Comparison of ENCODE assay signal across 8 cellular contexts in genomic region chr9:121268598-121269029, GRCh38. TPM values are rescaled to one million over a fixed set of nuclear protein-coding genes. Genes with fewer than 3 reads are reported as not detected.
DNase-seq lines count a peak whose midpoint lies in the region; FAIRE-seq and TF ChIP-seq lines count a peak whose summit lies in the region.

No MANE protein-coding gene starts in this region.

- H2AFZ ChIP-seq in astrocyte (ENCODE audit: low read depth, low read length): peak overlapping the region; percentile 57

- H3K27ac ChIP-seq in HUES6 (ENCODE audit: low read depth, low read length): no peak overlapping the region
- peak overlapping the region; percentile 74 for H3K27ac ChIP-seq in astrocyte (ENCODE audit: low read depth, low read length)

- H3K4me2 ChIP-seq in astrocyte (ENCODE audit: low read length): peak overlapping the region; percentile 93

- H3K27me3 Mint-ChIP-seq in T-helper 1 cell treated with Interleukin-12 subunit alpha and Interleukin-12 subunit beta and Interleukin-4 antibody, amounts not matched to agents 30 μg/mL and 1 μg/mL, for 36 hours (ENCODE audit: low read depth): peaks cover 52% of the 10 kb centered on the region
- H3K27me3 Mint-ChIP-seq in astrocyte (ENCODE audit: low read depth, unreplicated experiment): peaks cover 16% of the 10 kb centered on the region

- H3K4me1 Mint-ChIP-seq in T-helper 1 cell treated with Interleukin-12 subunit alpha and Interleukin-12 subunit beta and Interleukin-4 antibody, amounts not matched to agents 30 μg/mL and 1 μg/mL, for 36 hours (ENCODE audit: low read depth): peaks cover 12% of the 10 kb centered on the region
- peaks cover 43% of the 10 kb centered on the region for H3K4me1 Mint-ChIP-seq in astrocyte (ENCODE audit: low read depth, unreplicated experiment)

- H3K9me3 ChIP-seq in HUES6 (ENCODE audit: control insufficient read depth, insufficient read depth, low read depth, low read length): no peaks in the 10 kb centered on the region
- H3K9me3 ChIP-seq in astrocyte (ENCODE audit: insufficient read depth, low read depth, low read length): no peaks in the 10 kb centered on the region

- H3K36me3 Mint-ChIP-seq in T-helper 1 cell treated with Interleukin-12 subunit alpha and Interleukin-12 subunit beta and Interleukin-4 antibody, amounts not matched to agents 30 μg/mL and 1 μg/mL, for 36 hours (ENCODE audit: low read depth): no peaks in the 10 kb centered on the region
- no peaks in the 10 kb centered on the region for H3K36me3 Mint-ChIP-seq in astrocyte (ENCODE audit: low read depth, unreplicated experiment)

- DNase-seq in T-helper 1 cell (no peak), astrocyte (ENCODE audit: low read depth) (no peak), kidney epithelial cell (ENCODE audit: low read depth) (no peak), superior temporal gyrus (ENCODE audit: extremely low spot score) (peak; percentile 47), GOT3 (lab: John Stamatoyannopoulos, UW) (no peak), NCI-H2227 treated with DMSO at 0.1 percent for 48 hours (lab: John Stamatoyannopoulos, UW) (no peak)

- peaks cover 31% of the 10 kb centered on the region for H3K4me1 ChIP-seq in HUES6 (ENCODE audit: control insufficient read depth, insufficient read depth, low read length)
- H3K4me1 ChIP-seq in astrocyte (ENCODE audit: insufficient read depth, low read length): peaks cover 52% of the 10 kb centered on the region

- H3K9me3 Mint-ChIP-seq in T-helper 1 cell treated with Interleukin-12 subunit alpha and Interleukin-12 subunit beta and Interleukin-4 antibody, amounts not matched to agents 30 μg/mL and 1 μg/mL, for 36 hours: no peaks in the 10 kb centered on the region
- H3K9me3 Mint-ChIP-seq in astrocyte (ENCODE audit: unreplicated experiment): no peaks in the 10 kb centered on the region

- peak overlapping the region; percentile 85 for H3K4me3 ChIP-seq in HUES6 (ENCODE audit: low read depth, low read length)
- H3K4me3 ChIP-seq in astrocyte (ENCODE audit: insufficient read depth, low read depth, low read length): peak overlapping the region; percentile 83
- H3K4me3 ChIP-seq in kidney epithelial cell (ENCODE audit: low read depth, low read length): peak overlapping the region; percentile 76

- no peak for FAIRE-seq in astrocyte (lab: Jason Lieb, UNC)

- H3K27me3 ChIP-seq in HUES6 (ENCODE audit: control insufficient read depth, insufficient read depth, low read length) (peaks cover 70% of the 10 kb centered on the region), astrocyte (ENCODE audit: insufficient read depth, low read length) (no peaks in the 10 kb centered on the region), kidney epithelial cell (ENCODE audit: control insufficient read depth, insufficient read depth, low read length) (no peaks in the 10 kb centered on the region)

- peaks cover 54% of the 10 kb centered on the region for H3K79me2 ChIP-seq in astrocyte (ENCODE audit: insufficient read depth, low read length)

- H3K36me3 ChIP-seq in HUES6 (ENCODE audit: control insufficient read depth, insufficient read depth, low read length) (no peaks in the 10 kb centered on the region), astrocyte (ENCODE audit: insufficient read depth, low read length) (peaks cover 2% of the 10 kb centered on the region), kidney epithelial cell (ENCODE audit: control insufficient read depth, insufficient read depth, low read length) (no peaks in the 10 kb centered on the region)

- TF ChIP-seq CTCF in astrocyte (IDR thresholded peaks at IDR 0.05; ENCODE audit: insufficient read depth, low read depth, low read length): no peak
- TF ChIP-seq CTCF in kidney epithelial cell (IDR thresholded peaks at IDR 0.05; ENCODE audit: insufficient read depth, low read length, poor library complexity, severe bottlenecking): no peak

- H3K27ac Mint-ChIP-seq in T-helper 1 cell treated with Interleukin-12 subunit alpha and Interleukin-12 subunit beta and Interleukin-4 antibody, amounts not matched to agents 30 μg/mL and 1 μg/mL, for 36 hours: peak overlapping the region; percentile 63
- H3K27ac Mint-ChIP-seq in astrocyte (ENCODE audit: unreplicated experiment): peak overlapping the region; percentile 88

- peak overlapping the region; percentile 20 for H3K9ac ChIP-seq in HUES6 (ENCODE audit: low read length)
- H3K9ac ChIP-seq in astrocyte (ENCODE audit: low read length): peak overlapping the region; percentile 85

- H3K4me3 Mint-ChIP-seq in T-helper 1 cell treated with Interleukin-12 subunit alpha and Interleukin-12 subunit beta and Interleukin-4 antibody, amounts not matched to agents 30 μg/mL and 1 μg/mL, for 36 hours: peak overlapping the region; percentile 80
- peak overlapping the region; percentile 95 for H3K4me3 Mint-ChIP-seq in astrocyte (ENCODE audit: unreplicated experiment)

- peaks cover 9% of the 10 kb centered on the region for H4K20me1 ChIP-seq in astrocyte (ENCODE audit: insufficient read depth, low read length)

RNA-seq across cellular contexts. Expression of gene GSN, which starts 0.7 kb away (rescaled TPM):
- total RNA-seq in astrocyte: 260 and 357 TPM in 2 replicates
- 163 and 180 TPM in 2 replicates for total RNA-seq in kidney epithelial cell
